In genomic region chr17:61305024-61305423, GRCh38 we compare ENCODE assay signal across 22 cellular contexts.
"Had no signal": no experiment of that assay in that cellular context is flagged by ENCODE, and none has a peak within 500 bp of the region (broad histone marks: within the 10 kb centered on the region; RNA-seq: fewer than 3 reads in every experiment).

No MANE protein-coding gene starts in this region.

- H3K27ac ChIP-seq: brain microvascular endothelial cell, coronary artery, pancreas, spleen, tibial artery had no signal

- ATAC-seq: activated CD8-positive, alpha-beta T cell treated with anti-CD3 and anti-CD28 coated beads, Interleukin-2, amount 10 ng/mL, durations not matched to agents 7 days and 5 days; activated naive CD8-positive, alpha-beta T cell treated with anti-CD3 and anti-CD28 coated beads, Interleukin-2, amount 50 U/mL, for 24 hours; activated T-cell treated with anti-CD3 and anti-CD28 coated beads, Interleukin-2, amount 50 U/mL, for 4 hours; esophagus mucosa; naive thymus-derived CD8-positive, alpha-beta T cell; sciatic nerve; T-cell had no signal

- H3K27me3 ChIP-seq: brain microvascular endothelial cell, pancreas, spleen, tibial artery had no signal

- DNase-seq: activated CD4-positive, alpha-beta T cell treated with anti-CD3 and anti-CD28 coated beads, Interleukin-2, amount 10 ng/mL, durations not matched to agents 7 days and 5 days; activated CD4-positive, CD25-positive, alpha-beta regulatory T cell; activated CD8-positive, alpha-beta T cell treated with anti-CD3 and anti-CD28 coated beads, Interleukin-2, amount 10 ng/mL, durations not matched to agents 7 days and 5 days; activated naive CD4-positive, alpha-beta T cell treated with anti-CD3 and anti-CD28 coated beads for 36 hours; activated naive CD8-positive, alpha-beta T cell treated with anti-CD3 and anti-CD28 coated beads, Interleukin-2, amount 50 U/mL, for 24 hours; activated T-cell treated with anti-CD3 and anti-CD28 coated beads, Interleukin-2, amount 50 U/mL, for 4 hours; aorta; brain microvascular endothelial cell; hypothalamus; kidney glomerular epithelial cell; naive thymus-derived CD8-positive, alpha-beta T cell; pancreas; SK-N-SH; spleen; stimulated activated CD8-positive, alpha-beta memory T cell treated with anti-CD3 and anti-CD28 coated beads, Interleukin-4, amount 100 ng/mL, for 48 hours; stimulated activated naive CD4-positive, alpha-beta T cell treated with Interleukin-2 at 50 U/mL for 16 hours; substantia nigra; T-cell; tibial artery had no signal

- H3K4me1 ChIP-seq: pancreas, spleen had no signal

- H3K4me2 ChIP-seq: SK-N-SH had no signal

- H3K4me3 ChIP-seq: coronary artery, pancreas, spleen, tibial artery had no signal

- H3K36me3 ChIP-seq: brain microvascular endothelial cell, pancreas, spleen, tibial artery had no signal

- H3K9me3 ChIP-seq: pancreas, SK-N-SH, spleen, tibial artery had no signal
